8 cellular contexts compared by ENCODE assay signal in the genomic region with DNA sequence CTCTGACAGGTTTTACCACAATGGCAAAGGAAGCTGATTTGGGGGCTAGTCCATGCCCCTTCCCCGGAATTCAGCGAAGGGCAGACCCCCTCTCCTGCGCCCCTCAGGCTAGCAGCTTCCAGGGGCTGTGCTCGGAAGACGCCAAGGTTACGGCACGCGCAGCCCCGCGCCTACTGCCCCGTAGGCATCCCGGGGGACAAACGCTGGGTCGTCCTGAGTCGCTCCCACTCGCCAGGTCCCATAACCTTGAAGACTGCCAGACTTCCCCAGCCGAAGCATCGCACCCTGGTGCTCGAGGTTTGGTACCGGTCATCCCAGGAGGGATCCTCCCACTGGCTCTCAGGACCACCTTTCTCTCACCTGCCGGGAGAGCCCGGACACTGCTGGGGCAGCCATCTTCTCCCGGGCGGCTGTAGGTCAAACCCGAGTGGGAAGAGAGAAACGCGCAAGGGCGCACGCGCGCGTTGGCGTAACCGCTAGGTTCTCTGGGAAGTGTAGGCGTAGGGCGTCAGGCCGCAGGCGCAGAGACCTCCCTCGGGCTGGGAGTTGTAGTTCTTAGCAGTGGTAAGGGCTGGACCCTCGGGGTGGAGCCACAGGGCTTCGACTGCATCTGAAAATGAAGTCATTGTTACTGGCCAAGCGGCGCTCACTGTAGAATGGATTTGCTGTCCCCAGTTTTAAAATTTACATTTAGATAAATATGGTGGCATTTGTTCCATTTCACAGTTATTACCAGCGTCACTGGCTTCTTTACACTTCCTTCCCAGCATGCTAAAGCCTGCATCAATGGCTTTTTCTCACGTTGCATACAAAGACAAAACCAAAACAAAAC. TPM values are rescaled to one million over a fixed set of nuclear protein-coding genes. Genes with fewer than 3 reads are reported as not detected.
DNase-seq lines count a peak whose midpoint lies in the region; ATAC-seq, FAIRE-seq and TF ChIP-seq lines count a peak whose summit lies in the region.

A gene with protein sequence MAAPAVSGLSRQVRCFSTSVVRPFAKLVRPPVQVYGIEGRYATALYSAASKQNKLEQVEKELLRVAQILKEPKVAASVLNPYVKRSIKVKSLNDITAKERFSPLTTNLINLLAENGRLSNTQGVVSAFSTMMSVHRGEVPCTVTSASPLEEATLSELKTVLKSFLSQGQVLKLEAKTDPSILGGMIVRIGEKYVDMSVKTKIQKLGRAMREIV (minus strand): TSS at position 437 of the 832 bp plus-strand sequence. CDS start 41 bp downstream, at position 396.

- H4K20me1 ChIP-seq in astrocyte (ENCODE audit: insufficient read depth, low read length): peaks cover under 1% of the 10 kb centered on the region

- H3K27ac ChIP-seq in astrocyte (ENCODE audit: low read depth, low read length) (peak within 1 kb of the TSS; percentile 82), right cardiac atrium (ENCODE audit: low read length) (peak within 1 kb of the TSS; percentile 77), uterus (peak within 1 kb of the TSS; percentile 87 to 91)

- TF ChIP-seq CTCF in astrocyte (IDR thresholded peaks at IDR 0.05; ENCODE audit: insufficient read depth, low read depth, low read length) (no peak), uterus (IDR thresholded peaks at IDR 0.05) (peak in 1 of 4 experiments; percentile 35)

- ATAC-seq in GM18505 (IDR thresholded peaks at IDR 0.05; ENCODE audit: unreplicated experiment) (peak; percentile 98), HG02973 (IDR thresholded peaks at IDR 0.05; ENCODE audit: unreplicated experiment) (peak; percentile 94), right cardiac atrium (peak; percentile 100)

- H3K4me1 Mint-ChIP-seq in astrocyte (ENCODE audit: low read depth, unreplicated experiment): peaks cover 2% of the 10 kb centered on the region

- H3K4me1 ChIP-seq in astrocyte (ENCODE audit: insufficient read depth, low read length) (peaks cover 13% of the 10 kb centered on the region), right cardiac atrium (ENCODE audit: control insufficient read depth, insufficient read depth, low read length) (no peaks in the 10 kb centered on the region), uterus (no peaks in the 10 kb centered on the region)

- H3K79me2 ChIP-seq in astrocyte (ENCODE audit: insufficient read depth, low read length): peaks cover 34% of the 10 kb centered on the region

- H3K27me3 Mint-ChIP-seq in astrocyte (ENCODE audit: low read depth, unreplicated experiment): no peaks in the 10 kb centered on the region

- peak within 1 kb of the TSS; percentile 89 for H3K27ac Mint-ChIP-seq in astrocyte (ENCODE audit: unreplicated experiment)

- H3K36me3 ChIP-seq in astrocyte (ENCODE audit: insufficient read depth, low read length): peaks cover 24% of the 10 kb centered on the region
- H3K36me3 ChIP-seq in uterus: no peaks in the 10 kb centered on the region

- under 1% methylated on average over 45 of the region's 45 CpGs for WGBS in right cardiac atrium

- H3K9me3 ChIP-seq in astrocyte (ENCODE audit: insufficient read depth, low read depth, low read length) (no peaks in the 10 kb centered on the region), right cardiac atrium (ENCODE audit: control insufficient read depth, low read length) (no peaks in the 10 kb centered on the region), uterus (no peaks in the 10 kb centered on the region)

- H3K36me3 Mint-ChIP-seq in astrocyte (ENCODE audit: low read depth, unreplicated experiment): peaks cover 3% of the 10 kb centered on the region

- FAIRE-seq in astrocyte (lab: Jason Lieb, UNC): no peak

- H3K27me3 ChIP-seq in astrocyte (ENCODE audit: insufficient read depth, low read length): no peaks in the 10 kb centered on the region
- no peaks in the 10 kb centered on the region for H3K27me3 ChIP-seq in right cardiac atrium (ENCODE audit: control insufficient read depth, insufficient read depth)
- H3K27me3 ChIP-seq in uterus: no peaks in the 10 kb centered on the region

- intact Hi-C loops in right cardiac atrium (cut with DNase I): no loop called here
- intact Hi-C loops in uterus (cut with DNase I; ENCODE audit: low total_unique reads): no loop called here

- no peaks in the 10 kb centered on the region for H3K9me3 Mint-ChIP-seq in astrocyte (ENCODE audit: unreplicated experiment)

- peak; percentile 98 for DNase-seq in NCI-H2029 (lab: John Stamatoyannopoulos, UW)
- DNase-seq in T-helper 22 cell (ENCODE audit: low read depth): peak; percentile 91
- DNase-seq in astrocyte (ENCODE audit: low read depth): peak; percentile 93
- DNase-seq in right cardiac atrium: peak; percentile 98 to 99 (median 99)
- peak; percentile 96 for DNase-seq in pulmonary artery endothelial cell (ENCODE audit: low read depth, low spot score)
- DNase-seq in uterus: peak; percentile 97

- peak within 1 kb of the TSS; percentile 91 for H3K4me3 ChIP-seq in astrocyte (ENCODE audit: insufficient read depth, low read depth, low read length)
- H3K4me3 ChIP-seq in right cardiac atrium (ENCODE audit: low read length): peak within 1 kb of the TSS; percentile 86
- peak within 1 kb of the TSS; percentile 83 to 94 for H3K4me3 ChIP-seq in uterus

- TF ChIP-seq POLR2A in GM18505 (IDR thresholded peaks at IDR 0.05; ENCODE audit: borderline replicate concordance, extremely low read depth, insufficient read depth, insufficient read length) (peak; percentile 98), uterus (IDR thresholded peaks at IDR 0.05) (peak; percentile 74 to 90)

- peak within 1 kb of the TSS; percentile 84 for H3K4me2 ChIP-seq in astrocyte (ENCODE audit: low read length)

- H2AFZ ChIP-seq in astrocyte (ENCODE audit: low read depth, low read length): peak within 1 kb of the TSS; percentile 84

- H3K4me3 Mint-ChIP-seq in astrocyte (ENCODE audit: unreplicated experiment): peak within 1 kb of the TSS; percentile 97

- peak within 1 kb of the TSS; percentile 94 for H3K9ac ChIP-seq in astrocyte (ENCODE audit: low read length)

RNA-seq across cellular contexts. Expression of the gene that starts here (rescaled TPM):
- total RNA-seq in astrocyte (163 and 171 TPM in 2 replicates), right cardiac atrium (100 to 1,000 TPM; 538 to 677 (median 585) TPM), pulmonary artery endothelial cell (177 and 205 TPM in 2 replicates), uterus (100 to 1,000 TPM; 119 to 324 (median 148) TPM)
- polyA plus RNA-seq in right cardiac atrium: 1,692 TPM

Comparison
In these comparisons a context has a peak if more than half of its experiments do, and no peak if none do; other contexts are left out.
1. Peak in every context shown above with its lines: DNase-seq, ATAC-seq, H3K4me3 ChIP-seq and H3K27ac ChIP-seq.